ENCODE assay signal across 23 cellular contexts in the genomic region with DNA sequence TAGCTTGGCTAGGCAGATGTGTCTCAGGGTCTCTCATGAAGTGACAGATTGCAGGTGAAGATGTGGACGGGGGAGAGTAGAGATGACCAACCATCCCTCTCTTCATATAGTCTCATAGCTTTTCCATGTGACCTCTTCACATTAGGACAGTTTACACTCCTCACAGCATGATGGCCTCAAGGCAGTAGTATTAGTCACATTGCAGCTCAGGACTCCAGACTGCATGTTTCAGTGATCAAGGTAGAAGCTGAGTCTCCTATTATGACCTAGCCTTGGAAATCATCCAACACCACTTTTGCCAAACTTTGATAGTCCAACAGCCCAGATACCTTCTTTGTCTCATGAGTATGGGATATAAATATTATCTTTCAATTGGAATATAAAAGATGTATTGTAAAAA.
DNase-seq lines count a peak whose midpoint lies in the region; ATAC-seq and TF ChIP-seq lines count a peak whose summit lies in the region.
"Had no signal": no experiment of that assay in that cellular context is flagged by ENCODE, and none has a peak within 500 bp of the region (broad histone marks: within the 10 kb centered on the region; RNA-seq: fewer than 3 reads in every experiment).

No MANE protein-coding gene starts in this region.

- no peak overlapping the region for H3K27ac Mint-ChIP-seq in immature natural killer cell
- H3K27ac Mint-ChIP-seq: activated naive CD4-positive, alpha-beta T cell treated with anti-CD3 and anti-CD28 coated beads for 36 hours; CD8-positive, alpha-beta memory T cell had no signal

- H3K36me3 ChIP-seq in kidney epithelial cell (ENCODE audit: control insufficient read depth, insufficient read depth, low read length) = no peaks in the 10 kb centered on the region
- H3K36me3 ChIP-seq: MG63, neutrophil, upper lobe of right lung had no signal

- no peaks in the 10 kb centered on the region for H3K27me3 ChIP-seq in kidney epithelial cell (ENCODE audit: control insufficient read depth, insufficient read depth, low read length)
- H3K27me3 ChIP-seq: MG63, neutrophil, upper lobe of right lung had no signal

- H3K4me1 Mint-ChIP-seq in immature natural killer cell = no peaks in the 10 kb centered on the region
- H3K4me1 Mint-ChIP-seq: CD8-positive, alpha-beta memory T cell; central memory CD8-positive, alpha-beta T cell had no signal

- H3K27ac ChIP-seq in VCaP = peak overlapping the region; percentile 1
- H3K27ac ChIP-seq: neutrophil, upper lobe of right lung had no signal

- H3K4me3 ChIP-seq in kidney epithelial cell (ENCODE audit: low read depth, low read length) = no peak overlapping the region
- H3K4me3 ChIP-seq: MG63, upper lobe of right lung had no signal

- peak; percentile 77 for TF ChIP-seq EP300 in Ishikawa (IDR thresholded peaks at IDR 0.05; ENCODE audit: borderline replicate concordance)

- no peaks in the 10 kb centered on the region for H3K27me3 Mint-ChIP-seq in immature natural killer cell (ENCODE audit: low read depth in 3 of 3)
- H3K27me3 Mint-ChIP-seq: CD8-positive, alpha-beta memory T cell; central memory CD8-positive, alpha-beta T cell had no signal

- ATAC-seq in HG02759 (IDR thresholded peaks at IDR 0.05; ENCODE audit: unreplicated experiment) = no peak
- no peak for ATAC-seq in HG03039 (IDR thresholded peaks at IDR 0.05; ENCODE audit: unreplicated experiment)
- ATAC-seq: activated T-cell treated with anti-CD3 and anti-CD28 coated beads, Interleukin-2, amount 50 U/mL, for 4 hours; esophagus mucosa; upper lobe of right lung had no signal

- H3K9me3 Mint-ChIP-seq in immature natural killer cell = peaks cover 4 to 39% (median 19%) of the 10 kb centered on the region in 6 donors
- H3K9me3 Mint-ChIP-seq: activated naive CD4-positive, alpha-beta T cell treated with anti-CD3 and anti-CD28 coated beads for 36 hours had no signal

- peak; percentile 81 for DNase-seq in ELR (ENCODE audit: low read depth)
- peak; percentile 67 for DNase-seq in kidney epithelial cell (ENCODE audit: low read depth)
- DNase-seq in hippocampal formation (lab: John Stamatoyannopoulos, UW) = no peak
- no peak for DNase-seq in immature natural killer cell
- DNase-seq: activated CD4-positive, CD25-positive, alpha-beta regulatory T cell treated with anti-CD3 and anti-CD28 coated beads, Interleukin-2, amount 50 U/mL, for 72 hours; activated naive CD4-positive, alpha-beta T cell treated with anti-CD3 and anti-CD28 coated beads for 36 hours; activated T-cell treated with anti-CD3 and anti-CD28 coated beads, Interleukin-2, amount 50 U/mL, for 4 hours; AML-193; CD8-positive, alpha-beta memory T cell; H9; MG63; NCI-H1436; NCI-H2171; NCI-H774; stimulated activated CD8-positive, alpha-beta memory T cell treated with anti-CD3 and anti-CD28 coated beads, Interleukin-4, amount 100 ng/mL, for 48 hours; upper lobe of right lung had no signal

- TF ChIP-seq CTCF in VCaP (conservative IDR thresholded peaks at IDR 0.05) (no peak), kidney epithelial cell (IDR thresholded peaks at IDR 0.05; ENCODE audit: insufficient read depth, low read length, poor library complexity, severe bottlenecking) (no peak)

- no peak overlapping the region for H3K4me3 Mint-ChIP-seq in immature natural killer cell
- H3K4me3 Mint-ChIP-seq: activated naive CD4-positive, alpha-beta T cell treated with anti-CD3 and anti-CD28 coated beads for 36 hours; activated T-cell treated with anti-CD3 and anti-CD28 coated beads, Interleukin-2, amount 50 U/mL, for 4 hours; CD8-positive, alpha-beta memory T cell; central memory CD8-positive, alpha-beta T cell; H9 had no signal

- TF ChIP-seq RAD21 in Ishikawa (IDR thresholded peaks at IDR 0.05; ENCODE audit: low read depth) = peak; percentile 3; the same call in 1 of the 2 replicates

- H3K36me3 Mint-ChIP-seq in immature natural killer cell = no peaks in the 10 kb centered on the region
- H3K36me3 Mint-ChIP-seq: CD8-positive, alpha-beta memory T cell had no signal

TF ChIP-seq in Ishikawa, 13 proteins besides CTCF, POLR2A, EP300 and RAD21:
- TF ChIP-seq FOXM1 (IDR thresholded peaks at IDR 0.05; ENCODE audit: borderline replicate concordance, low read depth) (peak; percentile 36; the same call in 1 of the 2 replicates), CREB1 (IDR thresholded peaks at IDR 0.05; ENCODE audit: low read depth) (no peak), EGR1 (IDR thresholded peaks at IDR 0.05) (no peak), TEAD4 (IDR thresholded peaks at IDR 0.05) (peak; percentile 50), TAF1 (IDR thresholded peaks at IDR 0.05; ENCODE audit: low read depth) (no peak), CEBPB (IDR thresholded peaks at IDR 0.05) (no peak), ZBTB7A (IDR thresholded peaks at IDR 0.05; ENCODE audit: low read depth) (no peak), YY1 (IDR thresholded peaks at IDR 0.05; ENCODE audit: low read depth) (no peak), NFIC (IDR thresholded peaks at IDR 0.05) (peak; percentile 86), TCF12 (IDR thresholded peaks at IDR 0.05; ENCODE audit: low read depth) (peak; percentile 52; the same call in 1 of the 2 replicates)
- TF ChIP-seq, protein P1, sequence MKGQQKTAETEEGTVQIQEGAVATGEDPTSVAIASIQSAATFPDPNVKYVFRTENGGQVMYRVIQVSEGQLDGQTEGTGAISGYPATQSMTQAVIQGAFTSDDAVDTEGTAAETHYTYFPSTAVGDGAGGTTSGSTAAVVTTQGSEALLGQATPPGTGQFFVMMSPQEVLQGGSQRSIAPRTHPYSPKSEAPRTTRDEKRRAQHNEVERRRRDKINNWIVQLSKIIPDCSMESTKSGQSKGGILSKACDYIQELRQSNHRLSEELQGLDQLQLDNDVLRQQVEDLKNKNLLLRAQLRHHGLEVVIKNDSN (IDR thresholded peaks at IDR 0.05) = peak; percentile 52
- TF ChIP-seq, protein P2, sequence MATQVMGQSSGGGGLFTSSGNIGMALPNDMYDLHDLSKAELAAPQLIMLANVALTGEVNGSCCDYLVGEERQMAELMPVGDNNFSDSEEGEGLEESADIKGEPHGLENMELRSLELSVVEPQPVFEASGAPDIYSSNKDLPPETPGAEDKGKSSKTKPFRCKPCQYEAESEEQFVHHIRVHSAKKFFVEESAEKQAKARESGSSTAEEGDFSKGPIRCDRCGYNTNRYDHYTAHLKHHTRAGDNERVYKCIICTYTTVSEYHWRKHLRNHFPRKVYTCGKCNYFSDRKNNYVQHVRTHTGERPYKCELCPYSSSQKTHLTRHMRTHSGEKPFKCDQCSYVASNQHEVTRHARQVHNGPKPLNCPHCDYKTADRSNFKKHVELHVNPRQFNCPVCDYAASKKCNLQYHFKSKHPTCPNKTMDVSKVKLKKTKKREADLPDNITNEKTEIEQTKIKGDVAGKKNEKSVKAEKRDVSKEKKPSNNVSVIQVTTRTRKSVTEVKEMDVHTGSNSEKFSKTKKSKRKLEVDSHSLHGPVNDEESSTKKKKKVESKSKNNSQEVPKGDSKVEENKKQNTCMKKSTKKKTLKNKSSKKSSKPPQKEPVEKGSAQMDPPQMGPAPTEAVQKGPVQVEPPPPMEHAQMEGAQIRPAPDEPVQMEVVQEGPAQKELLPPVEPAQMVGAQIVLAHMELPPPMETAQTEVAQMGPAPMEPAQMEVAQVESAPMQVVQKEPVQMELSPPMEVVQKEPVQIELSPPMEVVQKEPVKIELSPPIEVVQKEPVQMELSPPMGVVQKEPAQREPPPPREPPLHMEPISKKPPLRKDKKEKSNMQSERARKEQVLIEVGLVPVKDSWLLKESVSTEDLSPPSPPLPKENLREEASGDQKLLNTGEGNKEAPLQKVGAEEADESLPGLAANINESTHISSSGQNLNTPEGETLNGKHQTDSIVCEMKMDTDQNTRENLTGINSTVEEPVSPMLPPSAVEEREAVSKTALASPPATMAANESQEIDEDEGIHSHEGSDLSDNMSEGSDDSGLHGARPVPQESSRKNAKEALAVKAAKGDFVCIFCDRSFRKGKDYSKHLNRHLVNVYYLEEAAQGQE (IDR thresholded peaks at IDR 0.05; ENCODE audit: low read depth) = no peak
- TF ChIP-seq, protein P3, sequence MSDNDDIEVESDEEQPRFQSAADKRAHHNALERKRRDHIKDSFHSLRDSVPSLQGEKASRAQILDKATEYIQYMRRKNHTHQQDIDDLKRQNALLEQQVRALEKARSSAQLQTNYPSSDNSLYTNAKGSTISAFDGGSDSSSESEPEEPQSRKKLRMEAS (IDR thresholded peaks at IDR 0.05) = peak; percentile 66

Comparison
In these comparisons a context has a peak if more than half of its experiments do, and no peak if none do; other contexts are left out.
1. DNase-seq: peak in ELR (single experiment) and kidney epithelial cell (single experiment); none in hippocampal formation (0 of 2) and immature natural killer cell (0 of 3).